ENCODE assay signal across 8 cellular contexts in the genomic region with DNA sequence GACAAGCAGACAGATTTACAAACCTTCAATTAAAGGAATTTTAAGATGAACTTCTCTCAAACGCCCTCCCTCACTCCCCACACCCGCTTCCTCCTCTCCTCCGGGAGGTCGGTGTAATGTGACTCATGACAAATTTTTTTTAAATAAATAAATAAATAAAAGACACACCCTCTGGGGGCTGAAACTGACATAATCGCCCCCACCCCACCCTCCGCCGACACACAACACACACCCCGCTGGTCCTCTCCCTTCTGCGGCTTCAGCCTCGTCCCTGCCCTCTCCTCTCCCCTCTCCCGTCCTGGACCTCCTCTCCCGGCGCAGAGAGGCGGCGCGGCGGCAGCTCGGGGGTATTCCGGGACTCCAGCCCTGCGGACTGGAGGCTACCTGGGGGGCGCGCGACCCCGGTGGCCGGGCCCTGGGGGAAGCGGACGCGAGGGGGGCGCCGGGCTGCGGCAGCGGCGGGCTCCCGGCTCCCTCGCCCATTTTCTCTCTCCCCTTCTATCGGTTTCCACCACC. TPM values are rescaled to one million over a fixed set of nuclear protein-coding genes. Genes with fewer than 3 reads are reported as not detected.
DNase-seq lines count a peak whose midpoint lies in the region; ATAC-seq and TF ChIP-seq lines count a peak whose summit lies in the region.

No MANE protein-coding gene starts in this region.

- peaks cover 0 to 5% (median 0%) of the 10 kb centered on the region in 5 donors for H3K36me3 Mint-ChIP-seq in naive thymus-derived CD4-positive, alpha-beta T cell

- H3K27me3 ChIP-seq in esophagus muscularis mucosa: peaks cover 0 to 8% (median 0%) of the 10 kb centered on the region in 4 donors
- H3K27me3 ChIP-seq in naive thymus-derived CD4-positive, alpha-beta T cell (ENCODE audit: control insufficient read depth in 2 of 2, insufficient read depth in 2 of 2, low read length in 2 of 2): no peaks in the 10 kb centered on the region

- H3K9me3 ChIP-seq in esophagus muscularis mucosa: no peaks in the 10 kb centered on the region
- H3K9me3 ChIP-seq in naive thymus-derived CD4-positive, alpha-beta T cell (ENCODE audit: control insufficient read depth in 2 of 3, low read length in 3 of 3): no peaks in the 10 kb centered on the region

- H3K27ac ChIP-seq in esophagus muscularis mucosa (replicated peaks in 1 of 4): peak overlapping the region; percentile 94 to 98 (median 96)
- H3K27ac ChIP-seq in naive thymus-derived CD4-positive, alpha-beta T cell (ENCODE audit: low read depth, low read length): peak overlapping the region; percentile 96

- POLR2A ChIA-PET in naive thymus-derived CD4-positive, alpha-beta T cell (lab: Charles Lee): interaction anchor here (0.5 to 0.8 kb wide), 2 partner anchors 20 to 21 kb away, joined by 3 read pairs; no protein-coding TSS in a partner anchor

- peaks cover 0 to 22% (median 0%) of the 10 kb centered on the region in 5 donors for H3K27me3 Mint-ChIP-seq in naive thymus-derived CD4-positive, alpha-beta T cell

- H3K4me1 Mint-ChIP-seq in naive thymus-derived CD4-positive, alpha-beta T cell: peaks cover 16 to 50% (median 37%) of the 10 kb centered on the region in 7 donors

- no peaks in the 10 kb centered on the region for H3K36me3 ChIP-seq in esophagus muscularis mucosa
- peaks cover 0 to 4% (median 0%) of the 10 kb centered on the region in 3 experiments for H3K36me3 ChIP-seq in naive thymus-derived CD4-positive, alpha-beta T cell (ENCODE audit: control insufficient read depth in 2 of 3, insufficient read depth in 3 of 3, low read length in 3 of 3)

- peaks cover 0 to 2% (median 0%) of the 10 kb centered on the region in 11 donors for H3K9me3 Mint-ChIP-seq in naive thymus-derived CD4-positive, alpha-beta T cell

- DNase-seq in DMS53 (lab: John Stamatoyannopoulos, UW): peak; percentile 69
- no peak for DNase-seq in DMS53 treated with DMSO at 0.1 percent for 48 hours (lab: John Stamatoyannopoulos, UW; ENCODE audit: unreplicated experiment)
- peak; percentile 62 for DNase-seq in NOMO-1 treated with DMSO at 0.1 percent for 48 hours (lab: John Stamatoyannopoulos, UW; ENCODE audit: unreplicated experiment)
- DNase-seq in activated T-cell treated with anti-CD3 and anti-CD28 coated beads for 24 hours (ENCODE audit: low read depth): peak; percentile 36
- DNase-seq in esophagus muscularis mucosa (ENCODE audit: extremely low spot score): peak; percentile 92
- DNase-seq in naive thymus-derived CD4-positive, alpha-beta T cell: peak in 6 of 9 donors; percentile 39 to 63 (median 44)
- DNase-seq in stimulated activated CD8-positive, alpha-beta memory T cell treated with anti-CD3 and anti-CD28 coated beads, Interleukin-7, amount 100 ng/mL, for 4 hours (ENCODE audit: low read depth in 2 of 2): peak; percentile 52 to 58

- CTCF ChIA-PET in naive thymus-derived CD4-positive, alpha-beta T cell (lab: Charles Lee): interaction anchor here (2.7 to 3.7 kb wide), 2 partner anchors 21 to 134 kb away, joined by 10 to 15 read pairs; no protein-coding TSS in a partner anchor

- peak overlapping the region; percentile 88 to 100 (median 97) for H3K4me3 Mint-ChIP-seq in naive thymus-derived CD4-positive, alpha-beta T cell

- peak overlapping the region; percentile 95 to 100 (median 97) for H3K27ac Mint-ChIP-seq in naive thymus-derived CD4-positive, alpha-beta T cell

- WGBS in esophagus muscularis mucosa: under 1% methylated on average over 9 of the region's 36 CpGs

- no peak for TF ChIP-seq CTCF in esophagus muscularis mucosa (IDR thresholded peaks at IDR 0.05)

- H3K4me3 ChIP-seq in esophagus muscularis mucosa: peak overlapping the region; percentile 73 to 100 (median 84)
- peak overlapping the region; percentile 80 for H3K4me3 ChIP-seq in naive thymus-derived CD4-positive, alpha-beta T cell (ENCODE audit: low read length)

- TF ChIP-seq EP300 in esophagus muscularis mucosa (IDR thresholded peaks at IDR 0.05): no peak

- TF ChIP-seq POLR2A in esophagus muscularis mucosa (IDR thresholded peaks at IDR 0.05; ENCODE audit: low read depth): no peak

- peaks cover 32 to 49% (median 45%) of the 10 kb centered on the region in 4 donors for H3K4me1 ChIP-seq in esophagus muscularis mucosa
- H3K4me1 ChIP-seq in naive thymus-derived CD4-positive, alpha-beta T cell (ENCODE audit: control insufficient read depth in 2 of 2, insufficient read depth in 2 of 2, low read length in 2 of 2): peaks cover 24 to 27% of the 10 kb centered on the region in 2 donors

- peak; percentile 19 for ATAC-seq in HG02852 (IDR thresholded peaks at IDR 0.05; ENCODE audit: unreplicated experiment)
- peak; percentile 3 for ATAC-seq in naive thymus-derived CD4-positive, alpha-beta T cell

- intact Hi-C loops in esophagus muscularis mucosa (cut with DNase I): loop anchor here (2.0 to 5.0 kb wide), 2 partner anchors 21 to 133 kb away; no protein-coding TSS in a partner anchor
- intact Hi-C loops in naive thymus-derived CD4-positive, alpha-beta T cell (cut with micrococcal nuclease): loop anchor here (1.0 to 5.0 kb wide), 13 partner anchors 45 to 1843 kb away; partner anchors contain the start of genes APBB1IP (in 2 of the 2), WAC (in 2 of the 2), ANKRD26 (in 1 of the 2) and BAMBI (in 1 of the 2)

RNA-seq across cellular contexts. Expression of gene ABI1, which starts 0.7 kb away (rescaled TPM):
- 10 to 100 TPM; 37.4 to 57.7 (median 43.5) TPM for total RNA-seq in esophagus muscularis mucosa
- total RNA-seq in naive thymus-derived CD4-positive, alpha-beta T cell: 10 to 100 TPM; 61.9 to 73.7 (median 65.4) TPM
- 10 to 100 TPM; 66.0 to 71.0 TPM for polyA plus RNA-seq in naive thymus-derived CD4-positive, alpha-beta T cell
